Comparison of ENCODE assay signal across 8 cellular contexts in genomic region chr11:32333335-32333991, GRCh38.
DNase-seq lines count a peak whose midpoint lies in the region; ATAC-seq and TF ChIP-seq lines count a peak whose summit lies in the region.

No MANE protein-coding gene starts in this region.

- DNase-seq in Right ventricle myocardium inferior (ENCODE audit: missing footprints) (peak; percentile 78), cardiac septum (ENCODE audit: low spot score) (no peak), mucosa of descending colon (peak; percentile 55 to 85 (median 72)), NCI-H2196 treated with DMSO at 0.1 percent for 48 hours (lab: John Stamatoyannopoulos, UW; ENCODE audit: unreplicated experiment) (no peak), NCI-H345 treated with DMSO at 0.1 percent for 48 hours (lab: John Stamatoyannopoulos, UW; ENCODE audit: unreplicated experiment) (no peak)
- peak; percentile 51 for DNase-seq in activated CD8-positive, alpha-beta T cell treated with anti-CD3 and anti-CD28 coated beads for 36 hours

- H3K4me1 ChIP-seq in esophagus (ENCODE audit: control insufficient read depth in 2 of 2, insufficient read depth in 2 of 2, low read length in 1 of 2): peaks cover 0 to 7% of the 10 kb centered on the region in 2 donors
- H3K4me1 ChIP-seq in mucosa of descending colon (ENCODE audit: low read depth): peaks cover 12% of the 10 kb centered on the region
- peaks cover 7% of the 10 kb centered on the region for H3K4me1 ChIP-seq in stomach smooth muscle (ENCODE audit: control insufficient read depth, insufficient read depth, low read length)

- H3K36me3 ChIP-seq in esophagus (ENCODE audit: control insufficient read depth in 2 of 2, insufficient read depth in 2 of 2, low read length in 1 of 2) (no peaks in the 10 kb centered on the region), mucosa of descending colon (ENCODE audit: low read depth) (no peaks in the 10 kb centered on the region), stomach smooth muscle (ENCODE audit: control insufficient read depth in 2 of 2, insufficient read depth in 2 of 2, low read length in 2 of 2) (no peaks in the 10 kb centered on the region)

- H3K9me3 Mint-ChIP-seq in activated CD8-positive, alpha-beta T cell treated with anti-CD3 and anti-CD28 coated beads for 36 hours: no peaks in the 10 kb centered on the region

- H3K9ac ChIP-seq in stomach smooth muscle (ENCODE audit: low read length in 2 of 2): peak overlapping the region in 1 of 2 donors; percentile 21

- POLR2A ChIA-PET in activated CD8-positive, alpha-beta T cell treated with anti-CD3 and anti-CD28 coated beads for 36 hours (lab: Charles Lee): interaction anchor here (0.6 kb wide), 1 partner anchor 708 kb away, joined by 3 read pairs; no protein-coding TSS in a partner anchor

- ATAC-seq in Right ventricle myocardium inferior: peak; percentile 59
- ATAC-seq in activated CD8-positive, alpha-beta T cell treated with anti-CD3 and anti-CD28 coated beads for 36 hours: peak; percentile 65
- peak; percentile 85 for ATAC-seq in mucosa of descending colon

- peak overlapping the region; percentile 56 for H3K4me3 Mint-ChIP-seq in activated CD8-positive, alpha-beta T cell treated with anti-CD3 and anti-CD28 coated beads for 36 hours

- H3K27me3 Mint-ChIP-seq in activated CD8-positive, alpha-beta T cell treated with anti-CD3 and anti-CD28 coated beads for 36 hours: peaks cover 39% of the 10 kb centered on the region

- 9 to 12% methylated on average over 48 to 57 of the region's 57 CpGs for WGBS in esophagus, 2 donors

- peaks cover 0 to 5% of the 10 kb centered on the region in 2 donors for H3K27me3 ChIP-seq in esophagus (ENCODE audit: control insufficient read depth in 1 of 2, insufficient read depth in 2 of 2, low read length in 2 of 2)
- peaks cover 0 to 2% of the 10 kb centered on the region in 2 donors for H3K27me3 ChIP-seq in stomach smooth muscle (ENCODE audit: control insufficient read depth in 1 of 2, insufficient read depth in 2 of 2, low read length in 2 of 2)

- no peak overlapping the region for H3K27ac Mint-ChIP-seq in activated CD8-positive, alpha-beta T cell treated with anti-CD3 and anti-CD28 coated beads for 36 hours

- no peaks in the 10 kb centered on the region for H3K36me3 Mint-ChIP-seq in activated CD8-positive, alpha-beta T cell treated with anti-CD3 and anti-CD28 coated beads for 36 hours (ENCODE audit: low read depth)

- TF ChIP-seq CTCF in activated CD8-positive, alpha-beta T cell treated with anti-CD3 and anti-CD28 coated beads for 36 hours (IDR thresholded peaks at IDR 0.05): peak; percentile 25
- TF ChIP-seq CTCF in mucosa of descending colon (IDR thresholded peaks at IDR 0.05): no peak

- H3K9me3 ChIP-seq in esophagus (ENCODE audit: control insufficient read depth in 2 of 2, insufficient read depth in 1 of 2, low read depth in 1 of 2, low read length in 1 of 2) (peaks cover 0 to 2% of the 10 kb centered on the region in 2 donors), mucosa of descending colon (no peaks in the 10 kb centered on the region), stomach smooth muscle (ENCODE audit: control insufficient read depth in 2 of 2, low read length in 2 of 2) (no peaks in the 10 kb centered on the region)

- CTCF ChIA-PET in activated CD8-positive, alpha-beta T cell treated with anti-CD3 and anti-CD28 coated beads for 36 hours (lab: Charles Lee): interaction anchor here (0.9 to 2.7 kb wide), 5 partner anchors 10 to 56 kb away, joined by 3 to 18 read pairs (median 9); no protein-coding TSS in a partner anchor

- peaks cover 11% of the 10 kb centered on the region for H3K4me1 Mint-ChIP-seq in activated CD8-positive, alpha-beta T cell treated with anti-CD3 and anti-CD28 coated beads for 36 hours (ENCODE audit: low read depth)

- intact Hi-C loops in Right ventricle myocardium inferior (cut with DNase I): no loop called here
- intact Hi-C loops in cardiac septum (cut with DNase I): no loop called here
- intact Hi-C loops in activated CD8-positive, alpha-beta T cell treated with anti-CD3 and anti-CD28 coated beads for 36 hours (cut with micrococcal nuclease): no loop called here
- intact Hi-C loops in mucosa of descending colon (cut with DNase I, micrococcal nuclease): no loop called here

- H3K27ac ChIP-seq in esophagus (ENCODE audit: low read depth in 2 of 2, low read length in 1 of 2) (no peak overlapping the region), stomach smooth muscle (ENCODE audit: low read length) (no peak overlapping the region)

- H3K4me3 ChIP-seq in esophagus (ENCODE audit: low read depth in 1 of 2, low read length in 2 of 2): peak overlapping the region; percentile 29 to 46
- no peak overlapping the region for H3K4me3 ChIP-seq in mucosa of descending colon
- H3K4me3 ChIP-seq in stomach smooth muscle (ENCODE audit: low read length in 2 of 2): peak overlapping the region; percentile 52 to 72

Comparison
In these comparisons a context has a peak if more than half of its experiments do, and no peak if none do; other contexts are left out.
1. DNase-seq: peak in Right ventricle myocardium inferior (single experiment), activated CD8-positive, alpha-beta T cell treated with anti-CD3 and anti-CD28 coated beads for 36 hours (single experiment) and mucosa of descending colon (3 of 3); none in cardiac septum (single experiment), NCI-H2196 treated with DMSO at 0.1 percent for 48 hours (single experiment) and NCI-H345 treated with DMSO at 0.1 percent for 48 hours (single experiment).
2. Peak in every context shown above with its lines, with median percentiles within 50 percentile points of each other: ATAC-seq.